Comparison of ENCODE assay signal across 29 cellular contexts in genomic region chr2:75325594-75325993, GRCh38.
"Had no signal": no experiment of that assay in that cellular context is flagged by ENCODE, and none has a peak within 500 bp of the region (broad histone marks: within the 10 kb centered on the region; RNA-seq: fewer than 3 reads in every experiment).

No MANE protein-coding gene starts in this region.

- H3K4me3 ChIP-seq: ascending aorta, breast epithelium, cardiac muscle cell, colonic mucosa, esophagus squamous epithelium, gastroesophageal sphincter had no signal

- H3K4me1 Mint-ChIP-seq: activated CD4-positive, alpha-beta memory T cell treated with anti-CD3 and anti-CD28 coated beads, Interleukin-2, amount 10 ng/mL, durations not matched to agents 7 days and 5 days; activated CD4-positive, alpha-beta T cell treated with anti-CD3 and anti-CD28 coated beads, Interleukin-2, amount 10 ng/mL, durations not matched to agents 7 days and 5 days; activated naive CD4-positive, alpha-beta T cell treated with anti-CD3 and anti-CD28 coated beads, Interleukin-2, amount 10 ng/mL, durations not matched to agents 7 days and 5 days; T-helper 17 cell had no signal

- H3K36me3 Mint-ChIP-seq: activated naive CD4-positive, alpha-beta T cell treated with anti-CD3 and anti-CD28 coated beads, Interleukin-2, amount 10 ng/mL, durations not matched to agents 7 days and 5 days; activated naive CD8-positive, alpha-beta T cell treated with anti-CD3 and anti-CD28 coated beads, Interleukin-2, amount 10 ng/mL, durations not matched to agents 7 days and 5 days; brain had no signal

- H3K4me1 ChIP-seq: ascending aorta, breast epithelium, colonic mucosa, esophagus squamous epithelium, gastroesophageal sphincter had no signal

- H3K27me3 Mint-ChIP-seq: activated CD4-positive, alpha-beta memory T cell treated with anti-CD3 and anti-CD28 coated beads, Interleukin-2, amount 10 ng/mL, durations not matched to agents 7 days and 5 days; activated CD4-positive, alpha-beta T cell treated with anti-CD3 and anti-CD28 coated beads, Interleukin-2, amount 10 ng/mL, durations not matched to agents 7 days and 5 days; activated naive CD4-positive, alpha-beta T cell treated with anti-CD3 and anti-CD28 coated beads, Interleukin-2, amount 10 ng/mL, durations not matched to agents 7 days and 5 days; activated naive CD8-positive, alpha-beta T cell treated with anti-CD3 and anti-CD28 coated beads, Interleukin-2, amount 10 ng/mL, durations not matched to agents 7 days and 5 days had no signal

- H3K4me3 Mint-ChIP-seq: activated CD4-positive, alpha-beta memory T cell treated with anti-CD3 and anti-CD28 coated beads, Interleukin-2, amount 10 ng/mL, durations not matched to agents 7 days and 5 days; activated CD4-positive, alpha-beta T cell treated with anti-CD3 and anti-CD28 coated beads, Interleukin-2, amount 10 ng/mL, durations not matched to agents 7 days and 5 days; activated naive CD4-positive, alpha-beta T cell treated with anti-CD3 and anti-CD28 coated beads, Interleukin-2, amount 10 ng/mL, durations not matched to agents 7 days and 5 days; activated naive CD8-positive, alpha-beta T cell treated with anti-CD3 and anti-CD28 coated beads, Interleukin-2, amount 10 ng/mL, durations not matched to agents 7 days and 5 days; activated T-cell treated with anti-CD3 and anti-CD28 coated beads, Interleukin-2, amount 50 U/mL, for 24 hours; activated T-cell treated with anti-CD3 and anti-CD28 coated beads, Interleukin-2, amount 50 U/mL, for 72 hours; brain; T-helper 17 cell; T-helper 2 cell treated with Interferon-gamma antibody and Interleukin-4, amounts not matched to agents 5 μg/mL and 100 μg/mL, for 36 hours had no signal

- H3K9me3 ChIP-seq: ascending aorta, breast epithelium, colonic mucosa, esophagus squamous epithelium, gastroesophageal sphincter had no signal

- H3K27ac ChIP-seq: ascending aorta, cardiac muscle cell, colonic mucosa, epithelial cell of prostate, esophagus squamous epithelium, gastroesophageal sphincter had no signal

- H3K9me3 Mint-ChIP-seq: activated CD4-positive, alpha-beta memory T cell treated with anti-CD3 and anti-CD28 coated beads, Interleukin-2, amount 10 ng/mL, durations not matched to agents 7 days and 5 days; activated CD4-positive, alpha-beta T cell treated with anti-CD3 and anti-CD28 coated beads, Interleukin-2, amount 10 ng/mL, durations not matched to agents 7 days and 5 days; activated naive CD4-positive, alpha-beta T cell treated with anti-CD3 and anti-CD28 coated beads, Interleukin-2, amount 50 U/mL, for 72 hours; activated T-cell treated with anti-CD3 and anti-CD28 coated beads, Interleukin-2, amount 50 U/mL, for 24 hours; T-helper 2 cell treated with Interferon-gamma antibody and Interleukin-4, amounts not matched to agents 5 μg/mL and 100 μg/mL, for 36 hours had no signal

- H3K27me3 ChIP-seq: ascending aorta, breast epithelium, cardiac muscle cell, colonic mucosa, esophagus squamous epithelium, gastroesophageal sphincter had no signal

- H3K36me3 ChIP-seq: ascending aorta, breast epithelium, cardiac muscle cell, colonic mucosa, esophagus squamous epithelium, gastroesophageal sphincter had no signal

- H3K27ac Mint-ChIP-seq: activated CD4-positive, alpha-beta memory T cell treated with anti-CD3 and anti-CD28 coated beads, Interleukin-2, amount 10 ng/mL, durations not matched to agents 7 days and 5 days; activated CD4-positive, alpha-beta T cell treated with anti-CD3 and anti-CD28 coated beads, Interleukin-2, amount 10 ng/mL, durations not matched to agents 7 days and 5 days; activated naive CD4-positive, alpha-beta T cell treated with anti-CD3 and anti-CD28 coated beads, Interleukin-2, amount 10 ng/mL, durations not matched to agents 7 days and 5 days; activated naive CD4-positive, alpha-beta T cell treated with anti-CD3 and anti-CD28 coated beads, Interleukin-2, amount 50 U/mL, for 72 hours; activated naive CD8-positive, alpha-beta T cell treated with anti-CD3 and anti-CD28 coated beads, Interleukin-2, amount 10 ng/mL, durations not matched to agents 7 days and 5 days; activated T-cell treated with anti-CD3 and anti-CD28 coated beads, Interleukin-2, amount 50 U/mL, for 24 hours; activated T-cell treated with anti-CD3 and anti-CD28 coated beads, Interleukin-2, amount 50 U/mL, for 72 hours; T-helper 17 cell; T-helper 2 cell treated with Interferon-gamma antibody and Interleukin-4, amounts not matched to agents 5 μg/mL and 100 μg/mL, for 36 hours had no signal

- ATAC-seq: activated naive CD4-positive, alpha-beta T cell treated with anti-CD3 and anti-CD28 coated beads, Interleukin-2, amount 50 U/mL, for 72 hours; activated T-cell treated with anti-CD3 and anti-CD28 coated beads, Interleukin-2, amount 50 U/mL, for 72 hours; gastroesophageal sphincter; T-helper 17 cell had no signal

- DNase-seq: activated CD4-positive, alpha-beta memory T cell treated with anti-CD3 and anti-CD28 coated beads, Interleukin-2, amount 10 ng/mL, durations not matched to agents 7 days and 5 days; activated CD4-positive, alpha-beta T cell treated with anti-CD3 and anti-CD28 coated beads for 1 hour; activated CD4-positive, alpha-beta T cell treated with anti-CD3 and anti-CD28 coated beads for 4 hours; activated CD4-positive, alpha-beta T cell treated with anti-CD3 and anti-CD28 coated beads, Interleukin-2, amount 10 ng/mL, durations not matched to agents 7 days and 5 days; activated CD4-positive, alpha-beta T cell treated with anti-CD3 and anti-CD28 coated beads, Interleukin-2, amount 50 U/mL, for 4 hours; activated CD8-positive, alpha-beta memory T cell treated with anti-CD3 and anti-CD28 coated beads, Interleukin-2, amount 50 U/mL, for 48 hours; activated gamma-delta T cell; activated naive CD4-positive, alpha-beta T cell; activated naive CD4-positive, alpha-beta T cell treated with anti-CD3 and anti-CD28 coated beads, Interleukin-2, amount 10 ng/mL, durations not matched to agents 7 days and 5 days; activated naive CD8-positive, alpha-beta T cell treated with anti-CD3 and anti-CD28 coated beads, Interleukin-2, amount 10 ng/mL, durations not matched to agents 7 days and 5 days; activated T-cell treated with anti-CD3 and anti-CD28 coated beads for 4 hours; activated T-cell treated with anti-CD3 and anti-CD28 coated beads, Interleukin-2, amount 50 U/mL, for 24 hours; activated T-cell treated with anti-CD3 and anti-CD28 coated beads, Interleukin-2, amount 50 U/mL, for 72 hours; central memory CD4-positive, alpha-beta T cell; cerebellar nuclear complex; colonic mucosa; effector CD8-positive, alpha-beta T cell; esophagus squamous epithelium; T-helper 1 cell; T-helper 17 cell; T1000 had no signal
